Comparison of ENCODE assay signal across 14 cellular contexts in genomic region chr2:239819091-239819973, GRCh38.
DNase-seq lines count a peak whose midpoint lies in the region; ATAC-seq and TF ChIP-seq lines count a peak whose summit lies in the region.
"Had no signal": no experiment of that assay in that cellular context is flagged by ENCODE, and none has a peak within 500 bp of the region (broad histone marks: within the 10 kb centered on the region; RNA-seq: fewer than 3 reads in every experiment).

No MANE protein-coding gene starts in this region.

- peaks cover 0 to 7% (median 3%) of the 10 kb centered on the region in 3 donors for H3K27me3 ChIP-seq in stomach

- peak; percentile 24 for DNase-seq in activated CD4-positive, CD25-positive, alpha-beta regulatory T cell treated with anti-CD3 and anti-CD28 coated beads, Interleukin-2, amount 50 U/mL, for 72 hours
- DNase-seq in RPMI7951 (ENCODE audit: low read depth): peak; percentile 47
- peak; percentile 86 for DNase-seq in mesenteric fat pad (ENCODE audit: low spot score)
- peak; percentile 13 for DNase-seq in stomach
- no peak for DNase-seq in NCI-H2196 (lab: John Stamatoyannopoulos, UW; ENCODE audit: unreplicated experiment)
- DNase-seq in NCI-H345 (lab: John Stamatoyannopoulos, UW): no peak
- DNase-seq: 8988T, DMS53, mesendoderm, RPMI8226 had no signal

- intact Hi-C loops in stomach (cut with DNase I; ENCODE audit: low total_unique reads): no loop called here

- H3K9me3 ChIP-seq in stomach: no peaks in the 10 kb centered on the region

- TF ChIP-seq EP300 in stomach (IDR thresholded peaks at IDR 0.05): no peak

- H3K27ac ChIP-seq in stomach: no peak overlapping the region

- H3K4me3 ChIP-seq in stomach: no peak overlapping the region

- no peak for ATAC-seq in activated CD4-positive, CD25-positive, alpha-beta regulatory T cell treated with anti-CD3 and anti-CD28 coated beads, Interleukin-2, amount 50 U/mL, for 24 hours
- no peak for ATAC-seq in GM18858 (IDR thresholded peaks at IDR 0.05; ENCODE audit: unreplicated experiment)
- ATAC-seq: activated naive CD4-positive, alpha-beta T cell treated with anti-CD3 and anti-CD28 coated beads, Interleukin-2, amount 50 U/mL, for 72 hours; WTC11 had no signal

- H3K36me3 ChIP-seq in stomach: no peaks in the 10 kb centered on the region

- TF ChIP-seq POLR2A in stomach (IDR thresholded peaks at IDR 0.05): no peak

- H3K4me1 ChIP-seq in stomach: peaks cover 0 to 14% (median under 1%) of the 10 kb centered on the region in 4 donors

- TF ChIP-seq CTCF in stomach (IDR thresholded peaks at IDR 0.05): no peak

- 77 to 89% (median 81%) methylated on average over 13 to 17 of the region's 17 CpGs for WGBS in stomach, 5 donors

Comparison
In these comparisons a context has a peak if more than half of its experiments do, and no peak if none do; other contexts are left out.
1. DNase-seq: peak in activated CD4-positive, CD25-positive, alpha-beta regulatory T cell treated with anti-CD3 and anti-CD28 coated beads, Interleukin-2, amount 50 U/mL, for 72 hours (single experiment), RPMI7951 (single experiment), mesenteric fat pad (single experiment) and stomach (single experiment); none in NCI-H2196 (single experiment) and NCI-H345 (single experiment).